ENCODE assay signal across 29 cellular contexts in genomic region chr9:112529316-112529715, GRCh38.
"Had no signal": no experiment of that assay in that cellular context is flagged by ENCODE, and none has a peak within 500 bp of the region (broad histone marks: within the 10 kb centered on the region; RNA-seq: fewer than 3 reads in every experiment).

No MANE protein-coding gene starts in this region.

- H3K27ac Mint-ChIP-seq: dendritic cell treated with granulocyte-macrophage colony-stimulating factor and Interleukin-4, amounts not matched to agents 40 ng/mL and 50 ng/mL, for 4 days; effector memory CD8-positive, alpha-beta T cell; endodermal cell had no signal

- H3K36me3 ChIP-seq: colonic mucosa, esophagus muscularis mucosa, esophagus squamous epithelium, gastroesophageal sphincter, heart left ventricle, heart right ventricle had no signal

- ATAC-seq: effector memory CD8-positive, alpha-beta T cell; esophagus mucosa; foreskin keratinocyte; gastrocnemius medialis; gastroesophageal sphincter; heart left ventricle; heart right ventricle had no signal

- H3K4me1 ChIP-seq: colonic mucosa, foreskin keratinocyte, gastrocnemius medialis, gastroesophageal sphincter had no signal

- H3K27me3 Mint-ChIP-seq: dendritic cell treated with granulocyte-macrophage colony-stimulating factor and Interleukin-4, amounts not matched to agents 40 ng/mL and 50 ng/mL, for 4 days; effector memory CD8-positive, alpha-beta T cell had no signal

- H3K9me3 Mint-ChIP-seq: effector memory CD8-positive, alpha-beta T cell; endodermal cell had no signal

- H3K4me3 Mint-ChIP-seq: dendritic cell treated with granulocyte-macrophage colony-stimulating factor and Interleukin-4, amounts not matched to agents 40 ng/mL and 50 ng/mL, for 4 days; effector memory CD8-positive, alpha-beta T cell; endodermal cell had no signal

- H3K27ac ChIP-seq: colonic mucosa, coronary artery, dorsolateral prefrontal cortex, epithelial cell of prostate, esophagus muscularis mucosa, esophagus squamous epithelium, foreskin keratinocyte, gastrocnemius medialis, gastroesophageal sphincter, heart left ventricle, heart right ventricle, hepatocyte had no signal

- DNase-seq: colonic mucosa; cortex of kidney; dermis blood vessel endothelial cell; dorsolateral prefrontal cortex; effector CD4-positive, alpha-beta T cell; effector CD8-positive, alpha-beta T cell; effector memory CD4-positive, alpha-beta T cell; effector memory CD8-positive, alpha-beta T cell; endodermal cell; erythroblast; esophagus squamous epithelium; foreskin fibroblast; foreskin keratinocyte; foreskin melanocyte; gastrocnemius medialis; glutamatergic neuron; head of caudate nucleus; heart left ventricle; heart right ventricle had no signal

- H3K27me3 ChIP-seq: colonic mucosa, dorsolateral prefrontal cortex, esophagus muscularis mucosa, esophagus squamous epithelium, foreskin keratinocyte, gastrocnemius medialis, gastroesophageal sphincter, heart left ventricle, heart right ventricle, hepatocyte had no signal

- H3K4me2 ChIP-seq: hepatocyte had no signal

- FAIRE-seq: endometrium, endothelial cell of umbilical vein, frontal cortex had no signal

- H2AFZ ChIP-seq: hepatocyte had no signal

- H3K4me3 ChIP-seq: colonic mucosa, coronary artery, dorsolateral prefrontal cortex, esophagus muscularis mucosa, esophagus squamous epithelium, gastrocnemius medialis, gastroesophageal sphincter, heart left ventricle, heart right ventricle, hepatocyte had no signal

- H3K9me3 ChIP-seq: colonic mucosa, esophagus muscularis mucosa, esophagus squamous epithelium, gastrocnemius medialis, gastroesophageal sphincter, heart left ventricle, heart right ventricle had no signal
